ENCODE assay signal across 9 cellular contexts in the genomic region with DNA sequence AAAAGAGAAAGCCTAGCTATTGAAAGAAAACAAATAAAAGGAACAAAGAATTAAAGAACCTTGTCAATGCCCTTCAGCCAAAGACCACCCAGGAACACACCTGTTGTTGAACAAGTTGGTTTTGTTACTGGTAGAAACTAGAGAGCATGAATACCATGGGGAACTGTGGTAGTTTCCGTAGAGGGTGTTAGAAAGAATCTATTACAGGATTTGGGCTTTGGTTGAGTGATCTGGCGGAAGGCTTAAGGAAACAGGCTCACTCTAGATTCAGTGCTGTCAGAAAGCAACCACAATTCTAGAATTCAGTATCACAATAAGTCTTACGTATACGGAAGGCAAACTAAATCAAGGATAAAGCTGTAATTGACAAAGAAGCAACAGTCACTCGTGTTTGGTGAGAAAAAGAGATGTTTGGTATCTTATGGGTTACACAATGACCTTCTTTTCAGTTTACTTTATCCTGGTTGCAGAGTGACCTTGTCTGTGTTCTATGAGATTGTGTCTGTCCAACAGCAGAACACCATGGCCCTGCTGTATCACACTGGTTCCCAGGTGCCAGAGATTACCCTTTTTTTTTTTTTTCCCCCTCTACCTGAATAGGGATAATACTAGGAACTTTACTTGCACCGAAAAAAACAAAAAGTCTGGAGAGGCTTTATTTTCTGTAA.
DNase-seq lines count a peak whose midpoint lies in the region; ATAC-seq, FAIRE-seq and TF ChIP-seq lines count a peak whose summit lies in the region.
"Had no signal": no experiment of that assay in that cellular context is flagged by ENCODE, and none has a peak within 500 bp of the region (broad histone marks: within the 10 kb centered on the region; RNA-seq: fewer than 3 reads in every experiment).

No MANE protein-coding gene starts in this region.

- H3K27ac ChIP-seq in K562 (ENCODE audit: extremely low read depth, low read depth, low read length), result no peak overlapping the region

- in situ Hi-C loops in K562 (cut with MboI), result no loop called here

- ATAC-seq in GM18505 (IDR thresholded peaks at IDR 0.05; ENCODE audit: unreplicated experiment), result peak; percentile 97
- peak; percentile 90 for ATAC-seq in GM19467 (IDR thresholded peaks at IDR 0.05; ENCODE audit: unreplicated experiment)
- peak; percentile 95 for ATAC-seq in HG03045 (IDR thresholded peaks at IDR 0.05; ENCODE audit: unreplicated experiment)
- ATAC-seq in K562, result no peak
- ATAC-seq in esophagus mucosa, result no peak

- H3K27me3 ChIP-seq in K562 (ENCODE audit: control insufficient read depth in 2 of 2, insufficient read depth in 2 of 2, low read length in 2 of 2), result no peaks in the 10 kb centered on the region

- no peaks in the 10 kb centered on the region for H4K20me1 ChIP-seq in K562 (replicated peaks; ENCODE audit: control insufficient read depth, insufficient read depth, low read length)

- peaks cover 4 to 9% of the 10 kb centered on the region in 2 experiments; a peak in 3 of 5 replicates for H3K4me1 ChIP-seq in K562 (replicated peaks in 1 of 2; ENCODE audit: control insufficient read depth in 2 of 2, insufficient read depth in 2 of 2, low read length in 2 of 2)

- POLR2A ChIA-PET in K562 (lab: Yijun Ruan, JAX), result interaction anchor here (1.0 kb wide), 1 partner anchor 9 kb away, joined by 3 read pairs; no protein-coding TSS in a partner anchor

- no peaks in the 10 kb centered on the region for H3K9me3 ChIP-seq in K562 (replicated peaks; ENCODE audit: control insufficient read depth, insufficient read depth, low read depth, low read length)

- WGBS in K562 (ENCODE audit: insufficient coverage, low coverage, missing lambda C conversion rate), result 80% methylated on average over 5 of the region's 6 CpGs

- DNase-seq in K562 (ENCODE audit: extremely low read depth in 1 of 4, low spot score in 3 of 4), result no peak
- DNase-seq in GDM1 (lab: John Stamatoyannopoulos, UW), result no peak
- DNase-seq in AG08395 (ENCODE audit: low spot score), result no peak
- DNase-seq in NCI-H128 (lab: John Stamatoyannopoulos, UW; ENCODE audit: unreplicated experiment), result no peak
- DNase-seq: DMS79 treated with DMSO at 0.1 percent for 48 hours had no signal

- no peaks in the 10 kb centered on the region for H3K79me2 ChIP-seq in K562 (ENCODE audit: control insufficient read depth, insufficient read depth, low read length)

- no peak for TF ChIP-seq CTCF in K562 (IDR thresholded peaks at IDR 0.05 in 2 of 3, conservative IDR thresholded peaks at IDR 0.05 in 1 of 3; ENCODE audit: insufficient read depth in 2 of 3, low read depth in 1 of 3, low read length in 3 of 3)

- no peak for TF ChIP-seq POLR2A in GM18505 (IDR thresholded peaks at IDR 0.05; ENCODE audit: borderline replicate concordance, extremely low read depth, insufficient read depth, insufficient read length)
- TF ChIP-seq POLR2A in K562 (conservative IDR thresholded peaks at IDR 0.05), result no peak

- H3K4me3 ChIP-seq in K562, result no peak overlapping the region

- no TSS peak for BruUV-seq in K562 (replicated peaks; lab: Mats Ljungman, UMichigan)

- H2AFZ ChIP-seq in K562 (ENCODE audit: low read depth, low read length), result peak overlapping the region; percentile 33; the same call in 1 of the 2 replicates

- TF ChIP-seq RAD21 in K562 (CRISPR knock-in tag; conservative IDR thresholded peaks at IDR 0.05 in 1 of 2, IDR thresholded peaks at IDR 0.05 in 1 of 2), result no peak

- CTCF ChIA-PET in K562 (lab: Yijun Ruan, JAX; ENCODE audit: low intra/inter-chr PET ratio), result no interaction called here

- no peak overlapping the region for H3K4me2 ChIP-seq in K562 (ENCODE audit: insufficient read depth, low read length)

- intact Hi-C loops in K562 (cut with micrococcal nuclease), result no loop called here

- no peaks in the 10 kb centered on the region for H3K9me1 ChIP-seq in K562 (ENCODE audit: control insufficient read depth, insufficient read depth, low read length)

- no peaks in the 10 kb centered on the region for H3K36me3 ChIP-seq in K562 (ENCODE audit: control insufficient read depth, insufficient read depth, low read length)

- no peak for TF ChIP-seq EP300 in K562 (IDR thresholded peaks at IDR 0.05; ENCODE audit: low read length)

- H3K9ac ChIP-seq in K562 (ENCODE audit: insufficient read depth in 1 of 2, low read depth in 2 of 2, low read length in 2 of 2), result no peak overlapping the region

- FAIRE-seq in K562 (lab: Jason Lieb, UNC), result no peak

TF ChIP-seq in K562, 482 proteins besides CTCF, POLR2A, EP300 and RAD21:
- no peak for TF ChIP-seq MCM5 (IDR thresholded peaks at IDR 0.05; ENCODE audit: low read depth)
- TF ChIP-seq SAP30 (IDR thresholded peaks at IDR 0.05; ENCODE audit: borderline replicate concordance, insufficient read depth, low read depth, low read length, poor library complexity, severe bottlenecking), result no peak
- no peak for TF ChIP-seq ZNF41 (CRISPR knock-in tag; conservative IDR thresholded peaks at IDR 0.05)
- no peak for TF ChIP-seq TCF7 (IDR thresholded peaks at IDR 0.05; ENCODE audit: borderline replicate concordance)
- TF ChIP-seq FOXK2 (conservative IDR thresholded peaks at IDR 0.05 in 1 of 2, IDR thresholded peaks at IDR 0.05 in 1 of 2; ENCODE audit: low read depth in 2 of 2), result no peak
- TF ChIP-seq ZNF165 (CRISPR knock-in tag; IDR thresholded peaks at IDR 0.05; ENCODE audit: borderline replicate concordance), result no peak
- TF ChIP-seq ZNF668 (CRISPR knock-in tag; IDR thresholded peaks at IDR 0.05), result no peak
- TF ChIP-seq, protein P1, sequence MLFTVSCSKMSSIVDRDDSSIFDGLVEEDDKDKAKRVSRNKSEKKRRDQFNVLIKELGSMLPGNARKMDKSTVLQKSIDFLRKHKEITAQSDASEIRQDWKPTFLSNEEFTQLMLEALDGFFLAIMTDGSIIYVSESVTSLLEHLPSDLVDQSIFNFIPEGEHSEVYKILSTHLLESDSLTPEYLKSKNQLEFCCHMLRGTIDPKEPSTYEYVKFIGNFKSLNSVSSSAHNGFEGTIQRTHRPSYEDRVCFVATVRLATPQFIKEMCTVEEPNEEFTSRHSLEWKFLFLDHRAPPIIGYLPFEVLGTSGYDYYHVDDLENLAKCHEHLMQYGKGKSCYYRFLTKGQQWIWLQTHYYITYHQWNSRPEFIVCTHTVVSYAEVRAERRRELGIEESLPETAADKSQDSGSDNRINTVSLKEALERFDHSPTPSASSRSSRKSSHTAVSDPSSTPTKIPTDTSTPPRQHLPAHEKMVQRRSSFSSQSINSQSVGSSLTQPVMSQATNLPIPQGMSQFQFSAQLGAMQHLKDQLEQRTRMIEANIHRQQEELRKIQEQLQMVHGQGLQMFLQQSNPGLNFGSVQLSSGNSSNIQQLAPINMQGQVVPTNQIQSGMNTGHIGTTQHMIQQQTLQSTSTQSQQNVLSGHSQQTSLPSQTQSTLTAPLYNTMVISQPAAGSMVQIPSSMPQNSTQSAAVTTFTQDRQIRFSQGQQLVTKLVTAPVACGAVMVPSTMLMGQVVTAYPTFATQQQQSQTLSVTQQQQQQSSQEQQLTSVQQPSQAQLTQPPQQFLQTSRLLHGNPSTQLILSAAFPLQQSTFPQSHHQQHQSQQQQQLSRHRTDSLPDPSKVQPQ (CRISPR knock-in tag; IDR thresholded peaks at IDR 0.05; ENCODE audit: borderline replicate concordance), result no peak

Comparison
In these comparisons a context has a peak if more than half of its experiments do, and no peak if none do; other contexts are left out.
1. ATAC-seq: peak in GM18505 (single experiment), GM19467 (single experiment) and HG03045 (single experiment); none in K562 (single experiment) and esophagus mucosa (single experiment).